In genomic region chr4:113531572-113531971, GRCh38 we compare ENCODE assay signal across 30 cellular contexts.
"Had no signal": no experiment of that assay in that cellular context is flagged by ENCODE, and none has a peak within 500 bp of the region (broad histone marks: within the 10 kb centered on the region; RNA-seq: fewer than 3 reads in every experiment).

No MANE protein-coding gene starts in this region.

- ATAC-seq: activated naive CD4-positive, alpha-beta T cell treated with anti-CD3 and anti-CD28 coated beads, Interleukin-2, amount 50 U/mL, for 72 hours; activated T-cell treated with anti-CD3 and anti-CD28 coated beads, Interleukin-2, amount 50 U/mL, for 4 hours; body of pancreas; Panc1; Right ventricle myocardium inferior had no signal

- H3K27ac Mint-ChIP-seq: activated B cell treated with CpG ODN at 0.5 μM for 24 hours; activated CD4-positive, alpha-beta memory T cell treated with anti-CD3 and anti-CD28 coated beads for 36 hours; activated naive CD4-positive, alpha-beta T cell treated with anti-CD3 and anti-CD28 coated beads for 36 hours; activated naive CD4-positive, alpha-beta T cell treated with anti-CD3 and anti-CD28 coated beads, Interleukin-2, amount 50 U/mL, for 72 hours; activated T-helper 1 cell treated with anti-CD3 and anti-CD28 coated beads, Interleukin-12 subunit alpha, Interleukin-12 subunit beta, Interleukin-2, Interleukin-4 antibody, amounts not matched to agents 30 ng/mL and 10 ng/mL and 1 ng/mL, durations not matched to agents 14 hours and 24 hours and 36 hours had no signal

- DNase-seq: activated B cell treated with CpG ODN at 0.5 μM for 24 hours; activated CD4-positive, alpha-beta memory T cell treated with anti-CD3 and anti-CD28 coated beads for 36 hours; activated CD4-positive, alpha-beta T cell treated with anti-CD3 and anti-CD28 coated beads for 4 hours; activated CD4-positive, alpha-beta T cell treated with anti-CD3 and anti-CD28 coated beads, Interleukin-2, amount 50 U/mL, for 1 hour; activated CD4-positive, CD25-positive, alpha-beta regulatory T cell treated with anti-CD3 and anti-CD28 coated beads, Interleukin-2, amount 50 U/mL, for 72 hours; activated CD8-positive, alpha-beta memory T cell treated with anti-CD3 and anti-CD28 coated beads, Interleukin-2, amount 50 U/mL, for 4 hours; activated gamma-delta T cell treated with Interleukin-2 at 50 U/mL for 16 hours; activated naive CD4-positive, alpha-beta T cell treated with anti-CD3 and anti-CD28 coated beads for 36 hours; activated T-cell treated with anti-CD3 and anti-CD28 coated beads for 4 hours; activated T-cell treated with anti-CD3 and anti-CD28 coated beads, Interleukin-2, amount 50 U/mL, for 4 hours; adrenal gland; body of pancreas; NCI-H1105 treated with DMSO at 0.1 percent for 48 hours; NCI-H1436; NCI-H1694; NCI-H2029; NCI-H345; NCI-H524 treated with DMSO at 0.1 percent for 48 hours; SW 1271; T-helper 1 cell; T-helper 2 cell; T-helper 9 cell had no signal

- H3K4me1 Mint-ChIP-seq: central memory CD8-positive, alpha-beta T cell had no signal

- H3K4me3 ChIP-seq: adrenal gland, body of pancreas had no signal

- H3K27me3 ChIP-seq: adrenal gland, body of pancreas had no signal

- H3K27me3 Mint-ChIP-seq: activated B cell treated with CpG ODN at 0.5 μM for 24 hours; activated CD4-positive, alpha-beta memory T cell treated with anti-CD3 and anti-CD28 coated beads for 36 hours; central memory CD8-positive, alpha-beta T cell had no signal

- H3K36me3 ChIP-seq: adrenal gland had no signal

- H3K4me3 Mint-ChIP-seq: activated B cell treated with CpG ODN at 0.5 μM for 24 hours; activated CD4-positive, alpha-beta memory T cell treated with anti-CD3 and anti-CD28 coated beads for 36 hours; activated naive CD4-positive, alpha-beta T cell treated with anti-CD3 and anti-CD28 coated beads for 36 hours; activated T-cell treated with anti-CD3 and anti-CD28 coated beads, Interleukin-2, amount 50 U/mL, for 4 hours; activated T-helper 1 cell treated with anti-CD3 and anti-CD28 coated beads, Interleukin-12 subunit alpha, Interleukin-12 subunit beta, Interleukin-2, Interleukin-4 antibody, amounts not matched to agents 30 ng/mL and 10 ng/mL and 1 ng/mL, durations not matched to agents 14 hours and 24 hours and 36 hours; central memory CD8-positive, alpha-beta T cell had no signal

- H3K27ac ChIP-seq: adrenal gland, body of pancreas, KMS-11, VCaP had no signal

- H3K9me3 ChIP-seq: adrenal gland, body of pancreas had no signal

- H3K4me1 ChIP-seq: adrenal gland, body of pancreas had no signal

- FAIRE-seq: astrocyte had no signal

- H3K9me3 Mint-ChIP-seq: activated B cell treated with CpG ODN at 0.5 μM for 24 hours; activated CD4-positive, alpha-beta memory T cell treated with anti-CD3 and anti-CD28 coated beads for 36 hours; activated naive CD4-positive, alpha-beta T cell treated with anti-CD3 and anti-CD28 coated beads for 36 hours; activated naive CD4-positive, alpha-beta T cell treated with anti-CD3 and anti-CD28 coated beads, Interleukin-2, amount 50 U/mL, for 72 hours; activated T-cell treated with anti-CD3 and anti-CD28 coated beads, Interleukin-2, amount 50 U/mL, for 4 hours; activated T-helper 1 cell treated with anti-CD3 and anti-CD28 coated beads, Interleukin-12 subunit alpha, Interleukin-12 subunit beta, Interleukin-2, Interleukin-4 antibody, amounts not matched to agents 30 ng/mL and 10 ng/mL and 1 ng/mL, durations not matched to agents 14 hours and 24 hours and 36 hours; central memory CD8-positive, alpha-beta T cell had no signal
